32 cellular contexts compared by ENCODE assay signal in the genomic region with DNA sequence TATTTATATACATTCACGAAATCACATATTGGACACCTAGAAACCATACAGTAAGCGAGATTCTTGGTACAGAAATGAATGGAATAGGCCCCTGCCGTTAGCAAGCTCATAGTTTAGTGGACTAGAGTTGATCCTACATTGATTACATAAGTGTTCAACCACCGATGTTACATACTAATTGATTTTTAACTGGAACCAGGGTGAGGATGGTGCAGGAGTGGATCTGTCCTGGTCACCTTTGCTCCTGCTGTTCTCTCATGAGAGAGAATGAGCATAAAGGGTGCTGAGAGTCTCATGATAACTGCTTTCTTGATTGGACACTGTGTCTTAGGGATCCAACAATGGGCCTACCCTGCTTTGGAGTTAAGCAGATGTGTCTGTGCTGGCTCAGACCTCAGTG.
"Had no signal": no experiment of that assay in that cellular context is flagged by ENCODE, and none has a peak within 500 bp of the region (broad histone marks: within the 10 kb centered on the region; RNA-seq: fewer than 3 reads in every experiment).

No MANE protein-coding gene starts in this region.

- DNase-seq: activated CD4-positive, alpha-beta memory T cell treated with anti-CD3 and anti-CD28 coated beads for 36 hours; activated CD4-positive, alpha-beta T cell treated with anti-CD3 and anti-CD28 coated beads for 36 hours; activated CD4-positive, alpha-beta T cell treated with anti-CD3 and anti-CD28 coated beads, Interleukin-2, amount 10 ng/mL, durations not matched to agents 24 days and 14 days; activated CD4-positive, CD25-positive, alpha-beta regulatory T cell; activated CD4-positive, CD25-positive, alpha-beta regulatory T cell treated with anti-CD3 and anti-CD28 coated beads, Interleukin-2, amount 50 U/mL, for 72 hours; activated CD8-positive, alpha-beta memory T cell treated with anti-CD3 and anti-CD28 coated beads, Interleukin-2, amount 10 ng/mL, durations not matched to agents 7 days and 5 days; activated CD8-positive, alpha-beta memory T cell treated with anti-CD3 and anti-CD28 coated beads, Interleukin-2, amount 50 U/mL, for 4 hours; activated CD8-positive, alpha-beta T cell treated with anti-CD3 and anti-CD28 coated beads, Interleukin-2, amount 10 ng/mL, durations not matched to agents 7 days and 5 days; activated gamma-delta T cell; activated naive CD4-positive, alpha-beta T cell; activated naive CD4-positive, alpha-beta T cell treated with anti-CD3 and anti-CD28 coated beads, Interleukin-2, amount 10 ng/mL, durations not matched to agents 7 days and 5 days; activated naive CD8-positive, alpha-beta T cell treated with anti-CD3 and anti-CD28 coated beads, Interleukin-2, amount 10 ng/mL, durations not matched to agents 7 days and 5 days; activated T-cell treated with anti-CD3 and anti-CD28 coated beads for 4 hours; activated T-cell treated with anti-CD3 and anti-CD28 coated beads, Interleukin-2, amount 50 U/mL, for 24 hours; activated T-cell treated with anti-CD3 and anti-CD28 coated beads, Interleukin-2, amount 50 U/mL, for 72 hours; central memory CD4-positive, alpha-beta T cell; cerebellar nuclear complex; colonic mucosa; effector CD8-positive, alpha-beta T cell; endodermal cell; foreskin fibroblast; T-helper 1 cell; T-helper 17 cell; T1000; WERI-Rb-1 had no signal

- H3K27ac ChIP-seq: ascending aorta, breast epithelium, cardiac muscle cell, colonic mucosa, WERI-Rb-1 had no signal

- H3K27me3 ChIP-seq: ascending aorta, breast epithelium, cardiac muscle cell, colonic mucosa had no signal

- H3K27me3 Mint-ChIP-seq: activated CD4-positive, alpha-beta memory T cell treated with anti-CD3 and anti-CD28 coated beads for 36 hours; activated CD4-positive, alpha-beta T cell treated with anti-CD3 and anti-CD28 coated beads for 36 hours; activated CD4-positive, alpha-beta T cell treated with anti-CD3 and anti-CD28 coated beads, Interleukin-2, amount 10 ng/mL, durations not matched to agents 24 days and 14 days; activated CD8-positive, alpha-beta memory T cell treated with anti-CD3 and anti-CD28 coated beads, Interleukin-2, amount 10 ng/mL, durations not matched to agents 7 days and 5 days; activated naive CD4-positive, alpha-beta T cell treated with anti-CD3 and anti-CD28 coated beads, Interleukin-2, amount 10 ng/mL, durations not matched to agents 7 days and 5 days; activated naive CD8-positive, alpha-beta T cell treated with anti-CD3 and anti-CD28 coated beads, Interleukin-2, amount 10 ng/mL, durations not matched to agents 7 days and 5 days; activated T-cell treated with anti-CD3 and anti-CD28 coated beads, Interleukin-2, amount 50 U/mL, for 24 hours; T-helper 17 cell had no signal

- H3K4me3 Mint-ChIP-seq: activated CD4-positive, alpha-beta memory T cell treated with anti-CD3 and anti-CD28 coated beads for 36 hours; activated CD4-positive, alpha-beta T cell treated with anti-CD3 and anti-CD28 coated beads for 36 hours; activated CD4-positive, alpha-beta T cell treated with anti-CD3 and anti-CD28 coated beads, Interleukin-2, amount 10 ng/mL, durations not matched to agents 24 days and 14 days; activated CD8-positive, alpha-beta memory T cell treated with anti-CD3 and anti-CD28 coated beads, Interleukin-2, amount 10 ng/mL, durations not matched to agents 7 days and 5 days; activated CD8-positive, alpha-beta T cell treated with anti-CD3 and anti-CD28 coated beads, Interleukin-2, amount 10 ng/mL, durations not matched to agents 7 days and 5 days; activated naive CD4-positive, alpha-beta T cell treated with anti-CD3 and anti-CD28 coated beads, Interleukin-2, amount 10 ng/mL, durations not matched to agents 7 days and 5 days; activated naive CD8-positive, alpha-beta T cell treated with anti-CD3 and anti-CD28 coated beads, Interleukin-2, amount 10 ng/mL, durations not matched to agents 7 days and 5 days; activated T-cell treated with anti-CD3 and anti-CD28 coated beads, Interleukin-2, amount 50 U/mL, for 24 hours; activated T-cell treated with anti-CD3 and anti-CD28 coated beads, Interleukin-2, amount 50 U/mL, for 72 hours; brain; endodermal cell; T-helper 17 cell; T-helper 2 cell treated with Interferon-gamma antibody and Interleukin-4, amounts not matched to agents 5 μg/mL and 100 μg/mL, for 36 hours had no signal

- H3K4me1 ChIP-seq: ascending aorta, colonic mucosa had no signal

- H3K27ac Mint-ChIP-seq: activated CD4-positive, alpha-beta memory T cell treated with anti-CD3 and anti-CD28 coated beads for 36 hours; activated CD4-positive, alpha-beta T cell treated with anti-CD3 and anti-CD28 coated beads for 36 hours; activated CD4-positive, alpha-beta T cell treated with anti-CD3 and anti-CD28 coated beads, Interleukin-2, amount 10 ng/mL, durations not matched to agents 24 days and 14 days; activated CD8-positive, alpha-beta memory T cell treated with anti-CD3 and anti-CD28 coated beads, Interleukin-2, amount 10 ng/mL, durations not matched to agents 7 days and 5 days; activated CD8-positive, alpha-beta T cell treated with anti-CD3 and anti-CD28 coated beads, Interleukin-2, amount 10 ng/mL, durations not matched to agents 7 days and 5 days; activated naive CD4-positive, alpha-beta T cell treated with anti-CD3 and anti-CD28 coated beads, Interleukin-2, amount 10 ng/mL, durations not matched to agents 7 days and 5 days; activated naive CD4-positive, alpha-beta T cell treated with anti-CD3 and anti-CD28 coated beads, Interleukin-2, amount 50 U/mL, for 72 hours; activated naive CD8-positive, alpha-beta T cell treated with anti-CD3 and anti-CD28 coated beads, Interleukin-2, amount 10 ng/mL, durations not matched to agents 7 days and 5 days; activated T-cell treated with anti-CD3 and anti-CD28 coated beads, Interleukin-2, amount 50 U/mL, for 24 hours; activated T-cell treated with anti-CD3 and anti-CD28 coated beads, Interleukin-2, amount 50 U/mL, for 72 hours; brain; endodermal cell; T-helper 17 cell; T-helper 2 cell treated with Interferon-gamma antibody and Interleukin-4, amounts not matched to agents 5 μg/mL and 100 μg/mL, for 36 hours had no signal

- H3K36me3 ChIP-seq: ascending aorta, cardiac muscle cell, colonic mucosa had no signal

- H3K9me3 ChIP-seq: ascending aorta, breast epithelium, colonic mucosa had no signal

- H3K4me3 ChIP-seq: ascending aorta, breast epithelium, cardiac muscle cell, colonic mucosa had no signal

- H3K9me3 Mint-ChIP-seq: activated CD4-positive, alpha-beta memory T cell treated with anti-CD3 and anti-CD28 coated beads for 36 hours; activated CD4-positive, alpha-beta T cell treated with anti-CD3 and anti-CD28 coated beads, Interleukin-2, amount 10 ng/mL, durations not matched to agents 24 days and 14 days; activated naive CD4-positive, alpha-beta T cell treated with anti-CD3 and anti-CD28 coated beads, Interleukin-2, amount 10 ng/mL, durations not matched to agents 7 days and 5 days; activated naive CD4-positive, alpha-beta T cell treated with anti-CD3 and anti-CD28 coated beads, Interleukin-2, amount 50 U/mL, for 72 hours; activated naive CD8-positive, alpha-beta T cell treated with anti-CD3 and anti-CD28 coated beads, Interleukin-2, amount 10 ng/mL, durations not matched to agents 7 days and 5 days; activated T-cell treated with anti-CD3 and anti-CD28 coated beads, Interleukin-2, amount 50 U/mL, for 24 hours; activated T-cell treated with anti-CD3 and anti-CD28 coated beads, Interleukin-2, amount 50 U/mL, for 72 hours; brain; endodermal cell; T-helper 2 cell treated with Interferon-gamma antibody and Interleukin-4, amounts not matched to agents 5 μg/mL and 100 μg/mL, for 36 hours had no signal

- ATAC-seq: activated CD4-positive, alpha-beta T cell treated with anti-CD3 and anti-CD28 coated beads for 36 hours; activated CD8-positive, alpha-beta memory T cell treated with anti-CD3 and anti-CD28 coated beads, Interleukin-2, amount 10 ng/mL, durations not matched to agents 7 days and 5 days; activated CD8-positive, alpha-beta T cell treated with anti-CD3 and anti-CD28 coated beads, Interleukin-2, amount 10 ng/mL, durations not matched to agents 7 days and 5 days; activated naive CD4-positive, alpha-beta T cell treated with anti-CD3 and anti-CD28 coated beads, Interleukin-2, amount 50 U/mL, for 72 hours; activated T-cell treated with anti-CD3 and anti-CD28 coated beads, Interleukin-2, amount 50 U/mL, for 72 hours; esophagus mucosa; T-helper 17 cell had no signal
